ENCODE assay signal across 17 cellular contexts in genomic region chr5:126235628-126236027, GRCh38.
"Had no signal": no experiment of that assay in that cellular context is flagged by ENCODE, and none has a peak within 500 bp of the region (broad histone marks: within the 10 kb centered on the region; RNA-seq: fewer than 3 reads in every experiment).

No MANE protein-coding gene starts in this region.

- H3K27me3 ChIP-seq: dorsolateral prefrontal cortex, transverse colon had no signal

- H3K27ac ChIP-seq: dorsolateral prefrontal cortex, skin epidermis, thoracic aorta, transverse colon had no signal

- H3K4me3 ChIP-seq: dorsolateral prefrontal cortex, skin epidermis, thoracic aorta, transverse colon had no signal

- H3K9me3 ChIP-seq: thoracic aorta, transverse colon had no signal

- DNase-seq: cortex of kidney; dorsolateral prefrontal cortex; effector CD8-positive, alpha-beta T cell; foreskin melanocyte; islet precursor cell; mammary epithelial cell; naive thymus-derived CD8-positive, alpha-beta T cell; posterior cingulate gyrus; stimulated activated CD4-positive, alpha-beta T cell treated with anti-CD3 and anti-CD28 coated beads, Interleukin-2, amount 100 ng/mL, for 24 hours; stimulated activated CD4-positive, alpha-beta T cell treated with anti-CD3 and anti-CD28 coated beads, Interleukin-4, amount 100 ng/mL, for 4 hours; stimulated activated naive B cell treated with anti-CD40 and anti-IgM and Interleukin-4, amounts not matched to agents 10 μg/mL and 1 μg/mL and 100 μg/mL, for 72 hours; stimulated activated naive CD8-positive, alpha-beta T cell treated with anti-CD3 and anti-CD28 coated beads, Interleukin-15, amount 100 ng/mL, for 72 hours; transverse colon had no signal

- FAIRE-seq: urothelium cell line had no signal

- ATAC-seq: naive thymus-derived CD8-positive, alpha-beta T cell; sciatic nerve; stimulated activated naive B cell treated with anti-CD40 and anti-IgM and Interleukin-4, amounts not matched to agents 10 μg/mL and 1 μg/mL and 100 μg/mL, for 72 hours; stimulated activated naive CD8-positive, alpha-beta T cell treated with anti-CD3 and anti-CD28 coated beads, Interleukin-15, amount 100 ng/mL, for 72 hours had no signal

- H3K4me1 ChIP-seq: transverse colon had no signal

- H3K36me3 ChIP-seq: thoracic aorta, transverse colon had no signal
